In genomic region chr3:185421577-185422232, GRCh38 we compare ENCODE assay signal across 13 cellular contexts. TPM values are rescaled to one million over a fixed set of nuclear protein-coding genes. Genes with fewer than 3 reads are reported as not detected.
DNase-seq lines count a peak whose midpoint lies in the region; ATAC-seq, FAIRE-seq and TF ChIP-seq lines count a peak whose summit lies in the region.
"Had no signal": no experiment of that assay in that cellular context is flagged by ENCODE, and none has a peak within 500 bp of the region (broad histone marks: within the 10 kb centered on the region; RNA-seq: fewer than 3 reads in every experiment).

No MANE protein-coding gene starts in this region.

- H3K9me3 ChIP-seq in pancreas, result no peaks in the 10 kb centered on the region
- H3K9me3 ChIP-seq: Peyer's patch had no signal

- WGBS in pancreas, 2 donors, result 76 to 83% methylated on average over 6 of the region's 6 CpGs

- H3K4me3 ChIP-seq in pancreas, result no peak overlapping the region
- H3K4me3 ChIP-seq: lung, Peyer's patch had no signal

- intact Hi-C loops in pancreas (cut with DNase I), result no loop called here

- FAIRE-seq in pancreas (lab: Jason Lieb, UNC) (no peak), RCC 7860 (lab: Jason Lieb, UNC) (no peak)
- FAIRE-seq: frontal cortex had no signal

- H3K4me1 ChIP-seq in pancreas, result peaks cover 14 to 34% (median 16%) of the 10 kb centered on the region in 3 donors

- peak; percentile 53 for ATAC-seq in GM18909 (IDR thresholded peaks at IDR 0.05; ENCODE audit: poor library complexity, unreplicated experiment)
- peak; percentile 59 for ATAC-seq in GM21717 (IDR thresholded peaks at IDR 0.05; ENCODE audit: unreplicated experiment)
- ATAC-seq in HG03159 (IDR thresholded peaks at IDR 0.05; ENCODE audit: unreplicated experiment), result peak; percentile 56
- peak in 3 of 4 donors; percentile 7 to 21 (median 16) for ATAC-seq in pancreas

- DNase-seq in pancreas, result no peak
- no peak for DNase-seq in RCC 7860 (ENCODE audit: low spot score)
- no peak for DNase-seq in HuH-7 (ENCODE audit: low spot score)
- DNase-seq in OCI-M1 (lab: John Stamatoyannopoulos, UW), result no peak
- DNase-seq: Karpas-422, NCI-H146, NCI-H524, Peyer's patch had no signal

- no peaks in the 10 kb centered on the region for H3K36me3 ChIP-seq in pancreas
- H3K36me3 ChIP-seq: Peyer's patch had no signal

- TF ChIP-seq CTCF in pancreas (IDR thresholded peaks at IDR 0.05), result no peak

- no peaks in the 10 kb centered on the region for H3K27me3 ChIP-seq in pancreas
- H3K27me3 ChIP-seq: Peyer's patch had no signal

- H3K27ac ChIP-seq in pancreas, result peak overlapping the region in 2 of 4 donors; percentile 39 to 76

RNA-seq across cellular contexts. Expression of gene MAP3K13, which starts 58.8 kb away (rescaled TPM):
- 10 to 100 TPM; 17.5 to 43.1 (median 24.0) TPM for total RNA-seq in pancreas
- 10 to 100 TPM; 17.2 to 22.8 TPM for polyA plus RNA-seq in pancreas
